ENCODE assay signal across 8 cellular contexts in genomic region chr2:111493720-111494078, GRCh38.
DNase-seq lines count a peak whose midpoint lies in the region; ATAC-seq and TF ChIP-seq lines count a peak whose summit lies in the region.
"Not testable (repeated sequence)": the region's sequence is repeated elsewhere in the genome, so short reads cannot be mapped to it uniquely, and the experiment has no call there.

No MANE protein-coding gene starts in this region.

- H3K4ac ChIP-seq in mesendoderm (ENCODE audit: low read depth, low read length), result peak overlapping the region; percentile 31

- H4K5ac ChIP-seq in mesendoderm (ENCODE audit: low read length), result not testable (repeated sequence)

- H3K18ac ChIP-seq in mesendoderm (ENCODE audit: low read length), result not testable (repeated sequence)

- H3K9me3 ChIP-seq in OCI-LY3 (ENCODE audit: insufficient read depth, low read length); suprapubic skin: not testable (repeated sequence)

- not testable (repeated sequence) for H4K8ac ChIP-seq in mesendoderm (ENCODE audit: low read depth, low read length)

- no CpG with 5 or more reads among the region's 5 CpGs for WGBS in mesendoderm (ENCODE audit: extremely low coverage, insufficient coverage, low lambda C conversion rate)
- WGBS in suprapubic skin, result 16% methylated on average over 5 of the region's 5 CpGs

- H4K20me1 ChIP-seq in OCI-LY3 (ENCODE audit: insufficient read depth, low read length), result not testable (repeated sequence)

- H2BK5ac ChIP-seq in mesendoderm (ENCODE audit: low read length), result not testable (repeated sequence)

- not testable (repeated sequence) for H3K79me1 ChIP-seq in mesendoderm (ENCODE audit: low read length)

- ATAC-seq in GM21447 (IDR thresholded peaks at IDR 0.05; ENCODE audit: unreplicated experiment) (peak; percentile 68), HG03103 (IDR thresholded peaks at IDR 0.05; ENCODE audit: low read depth, unreplicated experiment) (peak; percentile 56)
- peak; percentile 79 for ATAC-seq in activated T-helper 17 cell treated with anti-CD3 and anti-CD28 coated beads, Interleukin-2, amount 50 U/mL, for 72 hours (replicated peaks)

- peak overlapping the region; percentile 82 for H3K27ac Mint-ChIP-seq in activated T-helper 17 cell treated with anti-CD3 and anti-CD28 coated beads, Interleukin-2, amount 50 U/mL, for 72 hours

- not testable (repeated sequence) for H3K79me2 ChIP-seq in OCI-LY3 (ENCODE audit: low read length); mesendoderm (ENCODE audit: control insufficient read depth, insufficient read depth, low read length)

- H3K4me1 Mint-ChIP-seq in activated T-helper 17 cell treated with anti-CD3 and anti-CD28 coated beads, Interleukin-2, amount 50 U/mL, for 72 hours, result not testable (repeated sequence)

- H3K9ac ChIP-seq in OCI-LY3 (ENCODE audit: low read length), result peak overlapping the region; percentile 70
- peak overlapping the region; percentile 11 for H3K9ac ChIP-seq in mesendoderm (ENCODE audit: low read length)

- not testable (repeated sequence) for H2BK120ac ChIP-seq in mesendoderm (ENCODE audit: low read depth, low read length)

- peak; percentile 44 for DNase-seq in EH (ENCODE audit: low read depth)
- DNase-seq in epithelial cell of prostate (ENCODE audit: low read depth, low spot score); mesendoderm; suprapubic skin (ENCODE audit: low spot score in 2 of 2): not testable (repeated sequence)

- not testable (repeated sequence) for TF ChIP-seq EP300 in suprapubic skin (IDR thresholded peaks at IDR 0.05)

- H3K4me2 ChIP-seq in OCI-LY3 (ENCODE audit: low read length), result peak overlapping the region; percentile 84
- H3K4me2 ChIP-seq in mesendoderm (ENCODE audit: low read length), result not testable (repeated sequence)

- H2AK5ac ChIP-seq in mesendoderm (ENCODE audit: low read length), result not testable (repeated sequence)

- H3K23ac ChIP-seq in mesendoderm (ENCODE audit: low read length), result not testable (repeated sequence)

- not testable (repeated sequence) for TF ChIP-seq CTCF in OCI-LY3 (IDR thresholded peaks at IDR 0.05; ENCODE audit: low read depth, low read length); suprapubic skin (IDR thresholded peaks at IDR 0.05)

- H3K36me3 ChIP-seq in OCI-LY3 (replicated peaks; ENCODE audit: low read depth, low read length); mesendoderm (ENCODE audit: control insufficient read depth, insufficient read depth, low read length); suprapubic skin: not testable (repeated sequence)

- H3K27me3 Mint-ChIP-seq in activated T-helper 17 cell treated with anti-CD3 and anti-CD28 coated beads, Interleukin-2, amount 50 U/mL, for 72 hours, result not testable (repeated sequence)

- not testable (repeated sequence) for H2BK15ac ChIP-seq in mesendoderm (replicated peaks; ENCODE audit: low read depth)

- not testable (repeated sequence) for H3K36me3 Mint-ChIP-seq in activated T-helper 17 cell treated with anti-CD3 and anti-CD28 coated beads, Interleukin-2, amount 50 U/mL, for 72 hours (ENCODE audit: low read depth)

- not testable (repeated sequence) for H3K9me3 Mint-ChIP-seq in activated T-helper 17 cell treated with anti-CD3 and anti-CD28 coated beads, Interleukin-2, amount 50 U/mL, for 72 hours

- peak overlapping the region; percentile 75 for H3K4me3 Mint-ChIP-seq in activated T-helper 17 cell treated with anti-CD3 and anti-CD28 coated beads, Interleukin-2, amount 50 U/mL, for 72 hours

- TF ChIP-seq POLR2A in suprapubic skin (IDR thresholded peaks at IDR 0.05), result not testable (repeated sequence)

- peak overlapping the region; percentile 77 for H3K4me3 ChIP-seq in OCI-LY3 (ENCODE audit: low read length)
- H3K4me3 ChIP-seq in mesendoderm (ENCODE audit: low read length), result not testable (repeated sequence)
- peak overlapping the region; percentile 22 for H3K4me3 ChIP-seq in suprapubic skin

- not testable (repeated sequence) for H3K56ac ChIP-seq in mesendoderm (ENCODE audit: low read length)

- peaks cover 18% of the 10 kb centered on the region for H3K4me1 ChIP-seq in OCI-LY3 (ENCODE audit: low read length)
- not testable (repeated sequence) for H3K4me1 ChIP-seq in mesendoderm (ENCODE audit: control insufficient read depth, low read depth, low read length); suprapubic skin

- H3K27ac ChIP-seq in OCI-LY3 (ENCODE audit: low read length) (peak overlapping the region; percentile 82), epithelial cell of prostate (peak overlapping the region; percentile 46), suprapubic skin (peak overlapping the region; percentile 65)
- H3K27ac ChIP-seq in mesendoderm (ENCODE audit: low read depth, low read length), result not testable (repeated sequence)

- H3K27me3 ChIP-seq in OCI-LY3 (ENCODE audit: low read depth, low read length); mesendoderm (ENCODE audit: insufficient read depth, low read length, poor library complexity); suprapubic skin: not testable (repeated sequence)

- not testable (repeated sequence) for H2AFZ ChIP-seq in OCI-LY3 (ENCODE audit: low read depth, low read length)
